In genomic region chr11:70415176-70415575, GRCh38 we compare ENCODE assay signal across 12 cellular contexts.
DNase-seq lines count a peak whose midpoint lies in the region; FAIRE-seq and TF ChIP-seq lines count a peak whose summit lies in the region.
"Had no signal": no experiment of that assay in that cellular context is flagged by ENCODE, and none has a peak within 500 bp of the region (broad histone marks: within the 10 kb centered on the region; RNA-seq: fewer than 3 reads in every experiment).

No MANE protein-coding gene starts in this region.

- DNase-seq in AG10803 (ENCODE audit: low read depth): peak; percentile 84
- DNase-seq in H54 (ENCODE audit: insufficient read length, low spot score): peak; percentile 68
- peak; percentile 67 for DNase-seq in astrocyte of the hippocampus (ENCODE audit: low read depth, low spot score)
- DNase-seq in kidney glomerular epithelial cell (lab: John Stamatoyannopoulos, UW): peak; percentile 13
- DNase-seq in NCI-H524 treated with DMSO at 0.1 percent for 48 hours (lab: John Stamatoyannopoulos, UW): no peak
- no peak for DNase-seq in HUDEP-2 (lab: John Stamatoyannopoulos, UW; ENCODE audit: unreplicated experiment in 76 of 76)
- no peak for DNase-seq in hippocampal formation (lab: John Stamatoyannopoulos, UW)
- DNase-seq in GDM1 (lab: John Stamatoyannopoulos, UW): no peak
- DNase-seq: colonic mucosa; SHP77 treated with DMSO at 0.1 percent for 48 hours; stimulated activated CD4-positive, alpha-beta T cell treated with anti-CD3 and anti-CD28 coated beads, Interleukin-4, amount 100 ng/mL, for 4 hours; transverse colon had no signal

- FAIRE-seq in H54 (lab: Jason Lieb, UNC): no peak

- H3K4me3 ChIP-seq in AG10803 (ENCODE audit: low read length): no peak overlapping the region
- H3K4me3 ChIP-seq: colonic mucosa, transverse colon had no signal

- TF ChIP-seq POLR2A in H54 (IDR thresholded peaks at IDR 0.05; ENCODE audit: low read depth, low read length): no peak

- TF ChIP-seq CTCF in AG10803 (conservative IDR thresholded peaks at IDR 0.05; ENCODE audit: low read length): peak; percentile 58

Comparison
In these comparisons a context has a peak if more than half of its experiments do, and no peak if none do; other contexts are left out.
1. DNase-seq: peak in AG10803 (single experiment), H54 (single experiment), astrocyte of the hippocampus (single experiment) and kidney glomerular epithelial cell (single experiment); none in NCI-H524 treated with DMSO at 0.1 percent for 48 hours (single experiment), HUDEP-2 (0 of 76), hippocampal formation (0 of 2) and GDM1 (single experiment).